Comparison of ENCODE assay signal across 24 cellular contexts in genomic region chr2:135987441-135987840, GRCh38.
"Had no signal": no experiment of that assay in that cellular context is flagged by ENCODE, and none has a peak within 500 bp of the region (broad histone marks: within the 10 kb centered on the region; RNA-seq: fewer than 3 reads in every experiment).

No MANE protein-coding gene starts in this region.

- H3K9ac ChIP-seq: parathyroid adenoma had no signal

- H3K27ac Mint-ChIP-seq: activated CD4-positive, alpha-beta T cell treated with anti-CD3 and anti-CD28 coated beads for 36 hours; activated naive CD4-positive, alpha-beta T cell treated with anti-CD3 and anti-CD28 coated beads, Interleukin-2, amount 10 ng/mL, durations not matched to agents 7 days and 5 days; activated naive CD8-positive, alpha-beta T cell treated with anti-CD3 and anti-CD28 coated beads, Interleukin-2, amount 50 U/mL, for 24 hours; activated T-cell treated with anti-CD3 and anti-CD28 coated beads, Interleukin-2, amount 50 U/mL, for 72 hours; memory B cell; nephron progenitor cell; stimulated activated memory B cell treated with anti-CD40 and anti-IgM and Interleukin-4, amounts not matched to agents 10 μg/mL and 1 μg/mL and 100 μg/mL, for 72 hours; WTC11 had no signal

- H3K4me1 ChIP-seq: parathyroid adenoma had no signal

- DNase-seq: activated CD4-positive, alpha-beta T cell treated with anti-CD3 and anti-CD28 coated beads for 36 hours; activated CD4-positive, alpha-beta T cell treated with anti-CD3 and anti-CD28 coated beads, Interleukin-2, amount 50 U/mL, for 48 hours; activated effector memory CD4-positive, alpha-beta T cell treated with anti-CD3 and anti-CD28 coated beads, Interleukin-2, amount 50 U/mL, for 16 hours; activated naive CD4-positive, alpha-beta T cell treated with anti-CD3 and anti-CD28 coated beads, Interleukin-2, amount 10 ng/mL, durations not matched to agents 7 days and 5 days; activated naive CD8-positive, alpha-beta T cell treated with anti-CD3 and anti-CD28 coated beads, Interleukin-2, amount 50 U/mL, for 24 hours; activated T-cell treated with anti-CD3 and anti-CD28 coated beads, Interleukin-2, amount 50 U/mL, for 72 hours; effector CD4-positive, alpha-beta T cell; foreskin fibroblast; kidney glomerular epithelial cell; nephron progenitor cell; nucleus accumbens; small intestine; stimulated activated CD4-positive, alpha-beta T cell treated with anti-CD3 and anti-CD28 coated beads, Interleukin-2, amount 100 ng/mL, for 24 hours; stomach; T1000; transverse colon had no signal

- FAIRE-seq: endometrium, small intestine, urothelium cell line had no signal

- H3K4me3 ChIP-seq: hepatocyte, stomach, transverse colon had no signal

- ATAC-seq: activated CD4-positive, alpha-beta T cell treated with anti-CD3 and anti-CD28 coated beads for 36 hours; activated naive CD8-positive, alpha-beta T cell treated with anti-CD3 and anti-CD28 coated beads, Interleukin-2, amount 50 U/mL, for 24 hours; activated T-cell treated with anti-CD3 and anti-CD28 coated beads, Interleukin-2, amount 50 U/mL, for 72 hours; sciatic nerve; stimulated activated memory B cell treated with anti-CD40 and anti-IgM and Interleukin-4, amounts not matched to agents 10 μg/mL and 1 μg/mL and 100 μg/mL, for 72 hours; WTC11 had no signal

- H3K9me3 Mint-ChIP-seq: memory B cell; nephron progenitor cell; stimulated activated memory B cell treated with anti-CD40 and anti-IgM and Interleukin-4, amounts not matched to agents 10 μg/mL and 1 μg/mL and 100 μg/mL, for 72 hours; WTC11 had no signal

- H3K27me3 ChIP-seq: hepatocyte, stomach, transverse colon had no signal

- H3K4me3 Mint-ChIP-seq: activated CD4-positive, alpha-beta T cell treated with anti-CD3 and anti-CD28 coated beads for 36 hours; activated naive CD8-positive, alpha-beta T cell treated with anti-CD3 and anti-CD28 coated beads, Interleukin-2, amount 50 U/mL, for 24 hours; memory B cell; nephron progenitor cell; stimulated activated memory B cell treated with anti-CD40 and anti-IgM and Interleukin-4, amounts not matched to agents 10 μg/mL and 1 μg/mL and 100 μg/mL, for 72 hours; WTC11 had no signal

- H3K27ac ChIP-seq: hepatocyte, parathyroid adenoma, stomach, transverse colon had no signal

- H3K36me3 ChIP-seq: transverse colon had no signal

- H3K79me2 ChIP-seq: parathyroid adenoma had no signal

- H3K27me3 Mint-ChIP-seq: activated CD4-positive, alpha-beta T cell treated with anti-CD3 and anti-CD28 coated beads for 36 hours; activated naive CD4-positive, alpha-beta T cell treated with anti-CD3 and anti-CD28 coated beads, Interleukin-2, amount 10 ng/mL, durations not matched to agents 7 days and 5 days; activated naive CD8-positive, alpha-beta T cell treated with anti-CD3 and anti-CD28 coated beads, Interleukin-2, amount 50 U/mL, for 24 hours; memory B cell; stimulated activated memory B cell treated with anti-CD40 and anti-IgM and Interleukin-4, amounts not matched to agents 10 μg/mL and 1 μg/mL and 100 μg/mL, for 72 hours had no signal

- H3K4me2 ChIP-seq: hepatocyte had no signal

- H2AFZ ChIP-seq: hepatocyte had no signal

- H3K9me3 ChIP-seq: stomach, transverse colon had no signal
